In genomic region chr1:54229281-54229891, GRCh38 we compare ENCODE assay signal across 9 cellular contexts. TPM values are rescaled to one million over a fixed set of nuclear protein-coding genes. Genes with fewer than 3 reads are reported as not detected.
DNase-seq lines count a peak whose midpoint lies in the region; ATAC-seq and TF ChIP-seq lines count a peak whose summit lies in the region.
"Had no signal": no experiment of that assay in that cellular context is flagged by ENCODE, and none has a peak within 500 bp of the region (broad histone marks: within the 10 kb centered on the region; RNA-seq: fewer than 3 reads in every experiment).

No MANE protein-coding gene starts in this region.

- peaks cover 22% of the 10 kb centered on the region for H3K36me3 Mint-ChIP-seq in effector memory CD8-positive, alpha-beta T cell (ENCODE audit: insufficient read depth)
- peaks cover 27% of the 10 kb centered on the region for H3K36me3 Mint-ChIP-seq in progenitor cell of endocrine pancreas (ENCODE audit: insufficient read depth)
- H3K36me3 Mint-ChIP-seq in endothelial cell (ENCODE audit: low read depth, unreplicated experiment), result peaks cover 16% of the 10 kb centered on the region

- peak overlapping the region in 1 of 2 donors; percentile 87 for H3K27ac Mint-ChIP-seq in effector memory CD8-positive, alpha-beta T cell
- H3K27ac Mint-ChIP-seq in progenitor cell of endocrine pancreas, result peak overlapping the region; percentile 80
- no peak overlapping the region for H3K27ac Mint-ChIP-seq in endothelial cell (ENCODE audit: unreplicated experiment)

- H3K4me1 Mint-ChIP-seq in effector memory CD8-positive, alpha-beta T cell (ENCODE audit: low read depth in 2 of 2), result peaks cover 18 to 20% of the 10 kb centered on the region in 2 donors
- H3K4me1 Mint-ChIP-seq in progenitor cell of endocrine pancreas (ENCODE audit: low read depth), result no peaks in the 10 kb centered on the region
- H3K4me1 Mint-ChIP-seq in endothelial cell (ENCODE audit: unreplicated experiment), result peaks cover 4% of the 10 kb centered on the region

- peaks cover 19% of the 10 kb centered on the region for H3K4me1 ChIP-seq in BE2C

- H3K4me3 ChIP-seq in BE2C (ENCODE audit: low read depth, low read length), result no peak overlapping the region

- no peaks in the 10 kb centered on the region for H3K27me3 ChIP-seq in BE2C

- peaks cover 7% of the 10 kb centered on the region; the same call in 1 of the 2 replicates for H3K36me3 ChIP-seq in BE2C

- ATAC-seq in effector memory CD8-positive, alpha-beta T cell (replicated peaks), result peak; percentile 32

- no peaks in the 10 kb centered on the region for H3K9me3 Mint-ChIP-seq in effector memory CD8-positive, alpha-beta T cell
- no peaks in the 10 kb centered on the region for H3K9me3 Mint-ChIP-seq in progenitor cell of endocrine pancreas (ENCODE audit: low read depth)
- no peaks in the 10 kb centered on the region for H3K9me3 Mint-ChIP-seq in endothelial cell (ENCODE audit: unreplicated experiment)

- H3K27ac ChIP-seq in RWPE1, result peak overlapping the region; percentile 74
- H3K27ac ChIP-seq: HL-60 had no signal

- H3K9me3 ChIP-seq in BE2C, result no peaks in the 10 kb centered on the region

- TF ChIP-seq CTCF in RWPE1 (conservative IDR thresholded peaks at IDR 0.05; ENCODE audit: low read depth) (no peak), progenitor cell of endocrine pancreas (IDR thresholded peaks at IDR 0.05; ENCODE audit: unreplicated experiment) (no peak), endothelial cell (IDR thresholded peaks at IDR 0.05; ENCODE audit: unreplicated experiment) (no peak), BE2C (IDR thresholded peaks at IDR 0.05; ENCODE audit: low read depth, low read length) (no peak)

- CTCF ChIA-PET in RWPE1 (lab: Yijun Ruan, JAX), result interaction anchor here (0.7 to 1.4 kb wide), 4 partner anchors 10 to 624 kb away, joined by 3 to 7 read pairs (median 5); no protein-coding TSS in a partner anchor

- POLR2A ChIA-PET in RWPE1 (lab: Yijun Ruan, JAX; ENCODE audit: low non-redundant PET), result no interaction called here

- DNase-seq in GF-D8 (lab: John Stamatoyannopoulos, UW), result peak; percentile 77
- DNase-seq in RWPE1 (ENCODE audit: low spot score), result peak; percentile 18
- DNase-seq in effector memory CD8-positive, alpha-beta T cell, result no peak
- no peak for DNase-seq in progenitor cell of endocrine pancreas (ENCODE audit: low spot score, unreplicated experiment)
- no peak for DNase-seq in cortex of kidney (lab: John Stamatoyannopoulos, UW)
- DNase-seq in endothelial cell (ENCODE audit: low spot score), result no peak
- no peak for DNase-seq in DMS153 treated with DMSO at 0.1 percent for 48 hours (lab: John Stamatoyannopoulos, UW; ENCODE audit: unreplicated experiment)
- DNase-seq in BE2C, result no peak

- H3K4me3 Mint-ChIP-seq in effector memory CD8-positive, alpha-beta T cell, result peak overlapping the region; percentile 4 to 28
- H3K4me3 Mint-ChIP-seq in progenitor cell of endocrine pancreas (ENCODE audit: low read depth), result no peak overlapping the region
- H3K4me3 Mint-ChIP-seq in endothelial cell (ENCODE audit: unreplicated experiment), result no peak overlapping the region

- H3K27me3 Mint-ChIP-seq in effector memory CD8-positive, alpha-beta T cell, result no peaks in the 10 kb centered on the region
- H3K27me3 Mint-ChIP-seq in progenitor cell of endocrine pancreas, result no peaks in the 10 kb centered on the region
- H3K27me3 Mint-ChIP-seq in endothelial cell (ENCODE audit: unreplicated experiment), result peaks cover 6% of the 10 kb centered on the region

RNA-seq across cellular contexts. Expression of gene MRPL37, which starts 29.4 kb away (rescaled TPM):
- total RNA-seq in progenitor cell of endocrine pancreas (61.9 and 62.2 TPM in 2 replicates), endothelial cell (ENCODE audit: unreplicated experiment) (63.1 TPM)
- 97.8 TPM for polyA plus RNA-seq in BE2C (2012; ENCODE audit: insufficient read depth, insufficient read length, low read depth)

RNA-seq across cellular contexts. Expression of gene CYB5RL, which starts 29.6 kb away (rescaled TPM):
- 9.0 and 11.6 TPM in 2 replicates for total RNA-seq in progenitor cell of endocrine pancreas
- 6.7 TPM for total RNA-seq in endothelial cell (ENCODE audit: unreplicated experiment)
- 4.6 TPM for polyA plus RNA-seq in BE2C (2012; ENCODE audit: insufficient read depth, insufficient read length, low read depth)

Comparison
In these comparisons a context has a peak if more than half of its experiments do, and no peak if none do; other contexts are left out.
1. DNase-seq: peak in GF-D8 (single experiment) and RWPE1 (single experiment); none in effector memory CD8-positive, alpha-beta T cell (0 of 3), progenitor cell of endocrine pancreas (single experiment), cortex of kidney (single experiment), endothelial cell (single experiment), DMS153 treated with DMSO at 0.1 percent for 48 hours (single experiment) and BE2C (single experiment).
2. H3K4me3 Mint-ChIP-seq: peak in effector memory CD8-positive, alpha-beta T cell (2 of 2); none in progenitor cell of endocrine pancreas (single experiment) and endothelial cell (single experiment).